ENCODE assay signal across 10 cellular contexts in genomic region chr5:149940077-149940574, GRCh38. TPM values are rescaled to one million over a fixed set of nuclear protein-coding genes. Genes with fewer than 3 reads are reported as not detected.
DNase-seq lines count a peak whose midpoint lies in the region; ATAC-seq and TF ChIP-seq lines count a peak whose summit lies in the region.
"Had no signal": no experiment of that assay in that cellular context is flagged by ENCODE, and none has a peak within 500 bp of the region (broad histone marks: within the 10 kb centered on the region; RNA-seq: fewer than 3 reads in every experiment).

No MANE protein-coding gene starts in this region.

- no peaks in the 10 kb centered on the region for H3K36me3 ChIP-seq in mucosa of descending colon (ENCODE audit: low read depth)

- H3K4me1 ChIP-seq in mucosa of descending colon (ENCODE audit: low read depth), result peaks cover 35% of the 10 kb centered on the region

- ATAC-seq in GM21717 (IDR thresholded peaks at IDR 0.05; ENCODE audit: unreplicated experiment) (peak; percentile 81), HG03039 (IDR thresholded peaks at IDR 0.05; ENCODE audit: unreplicated experiment) (no peak), mucosa of descending colon (no peak)

- DNase-seq in GM12865 (ENCODE audit: low read depth) (peak; percentile 61), NB4 (ENCODE audit: low read depth) (peak; percentile 94), erythroblast (lab: John Stamatoyannopoulos, UW) (peak; percentile 92 to 93), pons (ENCODE audit: low spot score) (no peak), posterior cingulate gyrus (no peak), mucosa of descending colon (no peak)
- DNase-seq: endodermal cell, NCI-H524 had no signal

- H3K4me3 ChIP-seq in GM12865 (ENCODE audit: low read depth, low read length) (no peak overlapping the region), NB4 (ENCODE audit: low read depth, low read length) (peak overlapping the region; percentile 29), mucosa of descending colon (no peak overlapping the region)

- intact Hi-C loops in posterior cingulate gyrus (cut with DNase I) (no loop called here), mucosa of descending colon (cut with DNase I, micrococcal nuclease) (no loop called here)

- no peaks in the 10 kb centered on the region for H3K9me3 ChIP-seq in mucosa of descending colon

- no peak for TF ChIP-seq CTCF in GM12865 (IDR thresholded peaks at IDR 0.05; ENCODE audit: insufficient read depth, low read depth, low read length, missing control alignments)
- no peak for TF ChIP-seq CTCF in NB4 (IDR thresholded peaks at IDR 0.05; ENCODE audit: low read depth, low read length)
- no peak for TF ChIP-seq CTCF in mucosa of descending colon (IDR thresholded peaks at IDR 0.05)

- TF ChIP-seq POLR2A in NB4 (IDR thresholded peaks at IDR 0.05; ENCODE audit: extremely low read depth, insufficient read length), result peak; percentile 66
- TF ChIP-seq POLR2A in erythroblast (IDR thresholded peaks at IDR 0.05; ENCODE audit: low read length), result peak; percentile 55

RNA-seq across cellular contexts. Expression of gene PDE6A, which starts 4.5 kb away (rescaled TPM):
- 1 to 10 TPM; 1.6 to 7.3 (median 3.4) TPM for total RNA-seq in mucosa of descending colon

RNA-seq across cellular contexts. Expression of gene SLC26A2, which starts 20.4 kb away (rescaled TPM):
- 1,000 to 10,000 TPM in 1 of 3 donors, 100 to 1,000 TPM in 2; 562 to 1,399 (median 853) TPM for total RNA-seq in mucosa of descending colon

Comparison
In these comparisons a context has a peak if more than half of its experiments do, and no peak if none do; other contexts are left out.
1. DNase-seq: peak in GM12865 (single experiment), NB4 (single experiment) and erythroblast (2 of 2); none in pons (single experiment), posterior cingulate gyrus (0 of 10) and mucosa of descending colon (0 of 3).